9 cellular contexts compared by ENCODE assay signal in genomic region chr5:38831909-38832308, GRCh38. TPM values are rescaled to one million over a fixed set of nuclear protein-coding genes. Genes with fewer than 3 reads are reported as not detected.
DNase-seq lines count a peak whose midpoint lies in the region; ATAC-seq and TF ChIP-seq lines count a peak whose summit lies in the region.
"Had no signal": no experiment of that assay in that cellular context is flagged by ENCODE, and none has a peak within 500 bp of the region (broad histone marks: within the 10 kb centered on the region; RNA-seq: fewer than 3 reads in every experiment).

No MANE protein-coding gene starts in this region.

- no peak for DNase-seq in heart right ventricle
- DNase-seq in Right ventricle myocardium superior = no peak
- DNase-seq in RPMI8226 = peak; percentile 44
- no peak for DNase-seq in left ventricle myocardium inferior
- no peak for DNase-seq in stimulated activated CD4-positive, alpha-beta T cell treated with anti-CD3 and anti-CD28 coated beads, Interleukin-4, amount 100 ng/mL, for 24 hours
- no peak for DNase-seq in stimulated activated naive CD4-positive, alpha-beta T cell treated with Interleukin-2 at 50 U/mL for 16 hours (lab: John Stamatoyannopoulos, UW)
- DNase-seq: activated naive CD8-positive, alpha-beta T cell treated with anti-CD3 and anti-CD28 coated beads, Interleukin-2, amount 10 ng/mL, durations not matched to agents 7 days and 5 days had no signal

- H3K36me3 ChIP-seq in heart right ventricle (peaks cover 0 to 4% (median 0%) of the 10 kb centered on the region in 9 donors), left ventricle myocardium inferior (peaks cover 10% of the 10 kb centered on the region)

- H3K9me3 ChIP-seq in heart right ventricle (no peaks in the 10 kb centered on the region), left ventricle myocardium inferior (replicated peaks) (no peaks in the 10 kb centered on the region)

- WGBS in heart right ventricle, 2 donors = 32 to 38% methylated on average over 3 of the region's 3 CpGs

- no peak overlapping the region for H3K27ac ChIP-seq in heart right ventricle
- no peak overlapping the region for H3K27ac ChIP-seq in left ventricle myocardium inferior (replicated peaks)

- H3K4me3 ChIP-seq in heart right ventricle = no peak overlapping the region
- H3K4me3 ChIP-seq in left ventricle myocardium inferior = no peak overlapping the region

- TF ChIP-seq CTCF in heart right ventricle (IDR thresholded peaks at IDR 0.05) = peak in 8 of 9 donors; percentile 9 to 57 (median 44)
- peak; percentile 56 for TF ChIP-seq CTCF in left ventricle myocardium inferior (IDR thresholded peaks at IDR 0.05; ENCODE audit: borderline replicate concordance)

- H3K27me3 ChIP-seq in heart right ventricle (no peaks in the 10 kb centered on the region), left ventricle myocardium inferior (ENCODE audit: low read depth) (no peaks in the 10 kb centered on the region)

- ATAC-seq in heart right ventricle (peak in 5 of 8 donors; percentile 12 to 53 (median 39)), Right ventricle myocardium superior (ENCODE audit: poor library complexity) (no peak), HG03378 (IDR thresholded peaks at IDR 0.05; ENCODE audit: unreplicated experiment) (no peak)
- ATAC-seq in activated CD4-positive, CD25-positive, alpha-beta regulatory T cell treated with anti-CD3 and anti-CD28 coated beads, Interleukin-2, amount 50 U/mL, for 24 hours = no peak

- H3K4me1 ChIP-seq in heart right ventricle (peaks cover 2 to 24% (median 12%) of the 10 kb centered on the region in 9 donors), left ventricle myocardium inferior (peaks cover 34% of the 10 kb centered on the region)

- intact Hi-C loops in heart right ventricle (cut with DNase I) = loop anchor here in 6 of 10 donors (5.0 to 10.0 kb wide), 4 partner anchors 40 to 243 kb away; partner anchors contain the start of gene RICTOR (in 1 of the 6)
- intact Hi-C loops in Right ventricle myocardium superior (cut with DNase I) = no loop called here
- intact Hi-C loops in left ventricle myocardium inferior (cut with micrococcal nuclease) = no loop called here

RNA-seq across cellular contexts. Expression of gene OSMR, which starts 13.9 kb away (rescaled TPM):
- total RNA-seq in heart right ventricle (10 to 100 TPM in 3 of 10 donors, 1 to 10 TPM in 7; 3.9 to 33.4 (median 8.3) TPM), Right ventricle myocardium superior (10.9 TPM), left ventricle myocardium inferior (11.7 TPM)
- polyA plus RNA-seq in heart right ventricle = 10 to 100 TPM in 1 of 2 donors, 1 to 10 TPM in 1; 6.6 to 11.8 TPM
- total RNA-seq: activated naive CD8-positive, alpha-beta T cell treated with anti-CD3 and anti-CD28 coated beads, Interleukin-2, amount 10 ng/mL, durations not matched to agents 7 days and 5 days had no signal

Comparison
In these comparisons a context has a peak if more than half of its experiments do, and no peak if none do; other contexts are left out.
1. ATAC-seq: peak in heart right ventricle (5 of 8); none in Right ventricle myocardium superior (single experiment), HG03378 (single experiment) and activated CD4-positive, CD25-positive, alpha-beta regulatory T cell treated with anti-CD3 and anti-CD28 coated beads, Interleukin-2, amount 50 U/mL, for 24 hours (0 of 2).
2. intact Hi-C loops: an anchor here in heart right ventricle (5.0 to 10.0 kb wide); none called in Right ventricle myocardium superior and left ventricle myocardium inferior.